In genomic region chr14:93012516-93013367, GRCh38 we compare ENCODE assay signal across 12 cellular contexts.
DNase-seq lines count a peak whose midpoint lies in the region; ATAC-seq and TF ChIP-seq lines count a peak whose summit lies in the region.
"Had no signal": no experiment of that assay in that cellular context is flagged by ENCODE, and none has a peak within 500 bp of the region (broad histone marks: within the 10 kb centered on the region; RNA-seq: fewer than 3 reads in every experiment).

No MANE protein-coding gene starts in this region.

- H3K27ac Mint-ChIP-seq in MCF 10A (ENCODE audit: low read depth, unreplicated experiment) (peak overlapping the region; percentile 81), mesothelial cell of epicardium (peak overlapping the region; percentile 70), type B pancreatic cell (peak overlapping the region; percentile 73), endothelial cell (ENCODE audit: unreplicated experiment) (no peak overlapping the region)

- 74 to 85% methylated on average over 15 of the region's 15 CpGs for WGBS in heart right ventricle, 2 donors

- H3K9me3 Mint-ChIP-seq in MCF 10A (ENCODE audit: unreplicated experiment) (no peaks in the 10 kb centered on the region), mesothelial cell of epicardium (no peaks in the 10 kb centered on the region), type B pancreatic cell (no peaks in the 10 kb centered on the region), endothelial cell (ENCODE audit: unreplicated experiment) (no peaks in the 10 kb centered on the region)

- POLR2A ChIA-PET in MCF 10A (lab: Yijun Ruan, JAX), result interaction anchor here (0.7 kb wide), 1 partner anchor 48 kb away, joined by 4 read pairs; no protein-coding TSS in a partner anchor

- H3K4me3 Mint-ChIP-seq in MCF 10A (ENCODE audit: unreplicated experiment) (no peak overlapping the region), mesothelial cell of epicardium (no peak overlapping the region), type B pancreatic cell (no peak overlapping the region), endothelial cell (ENCODE audit: unreplicated experiment) (no peak overlapping the region)

- TF ChIP-seq CTCF in heart right ventricle (IDR thresholded peaks at IDR 0.05), result no peak
- no peak for TF ChIP-seq CTCF in MCF 10A (IDR thresholded peaks at IDR 0.05; ENCODE audit: unreplicated experiment)
- no peak for TF ChIP-seq CTCF in mesothelial cell of epicardium (IDR thresholded peaks at IDR 0.05; ENCODE audit: unreplicated experiment)
- TF ChIP-seq CTCF in type B pancreatic cell (conservative IDR thresholded peaks at IDR 0.05), result no peak
- TF ChIP-seq CTCF in endothelial cell (IDR thresholded peaks at IDR 0.05; ENCODE audit: unreplicated experiment), result no peak

- H3K27me3 ChIP-seq in heart right ventricle, result no peaks in the 10 kb centered on the region

- H3K36me3 ChIP-seq in heart right ventricle, result peaks cover 0 to 24% (median 0%) of the 10 kb centered on the region in 9 donors

- H3K4me3 ChIP-seq in heart right ventricle, result no peak overlapping the region

- H3K36me3 Mint-ChIP-seq in MCF 10A (ENCODE audit: insufficient read depth, unreplicated experiment) (peaks cover 24% of the 10 kb centered on the region), mesothelial cell of epicardium (no peaks in the 10 kb centered on the region), type B pancreatic cell (no peaks in the 10 kb centered on the region), endothelial cell (ENCODE audit: low read depth, unreplicated experiment) (peaks cover 5% of the 10 kb centered on the region)

- H3K27ac ChIP-seq in heart right ventricle, result peak overlapping the region in 6 of 10 donors; percentile 2 to 58 (median 31)

- intact Hi-C loops in heart right ventricle (cut with DNase I), result loop anchor here in 1 of 10 donors (10.0 kb wide), 1 partner anchor 102 kb away; the partner anchor contains the start of gene ITPK1
- intact Hi-C loops in Right ventricle myocardium superior (cut with DNase I), result no loop called here
- intact Hi-C loops in MCF 10A (cut with micrococcal nuclease), result no loop called here

- no peak for DNase-seq in heart right ventricle
- DNase-seq in Right ventricle myocardium superior, result no peak
- peak; percentile 20 for DNase-seq in MCF 10A (ENCODE audit: unreplicated experiment)
- DNase-seq in mesothelial cell of epicardium (ENCODE audit: low spot score in 2 of 2, unreplicated experiment in 2 of 2), result no peak
- DNase-seq in type B pancreatic cell (ENCODE audit: extremely low spot score, unreplicated experiment), result no peak
- DNase-seq in endothelial cell (ENCODE audit: low spot score), result no peak
- no peak for DNase-seq in C1 segment of cervical spinal cord (lab: John Stamatoyannopoulos, UW)
- DNase-seq in NCI-H1092 treated with DMSO at 0.1 percent for 48 hours (lab: John Stamatoyannopoulos, UW), result no peak
- DNase-seq: activated CD4-positive, CD25-positive, alpha-beta regulatory T cell treated with anti-CD3 and anti-CD28 coated beads, Interleukin-2, amount 50 U/mL, for 72 hours; activated naive CD4-positive, alpha-beta T cell treated with anti-CD3 and anti-CD28 coated beads, Interleukin-2, amount 50 U/mL, for 16 hours; kidney; SIG-M5 had no signal

- no peak for ATAC-seq in heart right ventricle
- no peak for ATAC-seq in Right ventricle myocardium superior (ENCODE audit: poor library complexity)

- peaks cover 52 to 100% (median 95%) of the 10 kb centered on the region in 9 donors for H3K4me1 ChIP-seq in heart right ventricle

- H3K27me3 Mint-ChIP-seq in MCF 10A (ENCODE audit: insufficient read depth, unreplicated experiment) (no peaks in the 10 kb centered on the region), mesothelial cell of epicardium (ENCODE audit: low read depth) (no peaks in the 10 kb centered on the region), type B pancreatic cell (no peaks in the 10 kb centered on the region), endothelial cell (ENCODE audit: unreplicated experiment) (peaks cover 8% of the 10 kb centered on the region)

- H3K4me1 Mint-ChIP-seq in MCF 10A (ENCODE audit: insufficient read depth, unreplicated experiment), result peaks cover 28% of the 10 kb centered on the region
- peaks cover 37% of the 10 kb centered on the region for H3K4me1 Mint-ChIP-seq in mesothelial cell of epicardium
- H3K4me1 Mint-ChIP-seq in type B pancreatic cell (ENCODE audit: unreplicated experiment), result peaks cover 50% of the 10 kb centered on the region
- peaks cover 14% of the 10 kb centered on the region for H3K4me1 Mint-ChIP-seq in endothelial cell (ENCODE audit: unreplicated experiment)

- no TSS peak for BruUV-seq in MCF 10A (replicated peaks; lab: Mats Ljungman, UMichigan)

- no peaks in the 10 kb centered on the region for H3K9me3 ChIP-seq in heart right ventricle

- CTCF ChIA-PET in MCF 10A (lab: Yijun Ruan, JAX), result interaction anchor here (0.6 kb wide), 1 partner anchor 21 kb away, joined by 3 read pairs; no protein-coding TSS in a partner anchor
